Comparison of ENCODE assay signal across 8 cellular contexts in genomic region chr4:140373328-140374129, GRCh38. TPM values are rescaled to one million over a fixed set of nuclear protein-coding genes. Genes with fewer than 3 reads are reported as not detected.
DNase-seq lines count a peak whose midpoint lies in the region; ATAC-seq and TF ChIP-seq lines count a peak whose summit lies in the region.

SCOC (plus strand) TSS chr4:140373646; CDS start chr4:140379171, 5,525 bp downstream.

- no peaks in the 10 kb centered on the region for H3K9me3 Mint-ChIP-seq in central memory CD8-positive, alpha-beta T cell

- H3K4me3 Mint-ChIP-seq in central memory CD8-positive, alpha-beta T cell, result no peak within 1 kb of the TSS

- H3K27me3 ChIP-seq in AG04450 (ENCODE audit: control insufficient read depth, insufficient read depth, low read length), result no peaks in the 10 kb centered on the region

- peak; percentile 98 for DNase-seq in AG04450 (ENCODE audit: low read depth, low spot score)
- peak; percentile 97 for DNase-seq in NCI-H226
- peak; percentile 97 for DNase-seq in activated CD4-positive, CD25-positive, alpha-beta regulatory T cell treated with anti-CD3 and anti-CD28 coated beads, Interleukin-2, amount 50 U/mL, for 16 hours (ENCODE audit: low read depth, low spot score)
- DNase-seq in central memory CD8-positive, alpha-beta T cell (ENCODE audit: low spot score in 2 of 2), result peak; percentile 89 to 92
- peak; percentile 99 for DNase-seq in iris pigment epithelial cell (ENCODE audit: low read depth)
- DNase-seq in stimulated activated CD4-positive, alpha-beta T cell treated with anti-CD3 and anti-CD28 coated beads, Interleukin-12 subunit alpha, Interleukin-12 subunit beta, amount 100 ng/mL, for 24 hours (ENCODE audit: low read depth in 2 of 2), result peak; percentile 96 to 97

- ATAC-seq in GM18909 (IDR thresholded peaks at IDR 0.05; ENCODE audit: poor library complexity, unreplicated experiment) (peak; percentile 97), HG03175 (IDR thresholded peaks at IDR 0.05; ENCODE audit: unreplicated experiment) (peak; percentile 92)
- peak; percentile 94 for ATAC-seq in central memory CD8-positive, alpha-beta T cell (replicated peaks; ENCODE audit: extremely low read depth, poor library complexity, severe bottlenecking)

- no peaks in the 10 kb centered on the region for H3K9me3 ChIP-seq in AG04450 (ENCODE audit: control insufficient read depth, insufficient read depth, low read length)

- H3K4me1 Mint-ChIP-seq in central memory CD8-positive, alpha-beta T cell, result peaks cover 35% of the 10 kb centered on the region

- POLR2A ChIA-PET in AG04450 (lab: Yijun Ruan, JAX), result interaction anchor here (0.5 to 1.2 kb wide), 6 partner anchors 9 to 236 kb away, joined by 3 to 7 read pairs (median 3); partner anchors contain the start of gene ELMOD2

- no peaks in the 10 kb centered on the region for H3K36me3 Mint-ChIP-seq in central memory CD8-positive, alpha-beta T cell (ENCODE audit: insufficient read depth)

- H3K27ac ChIP-seq in AG04450 (ENCODE audit: low read depth, low read length), result peak within 1 kb of the TSS; percentile 77

- H3K27me3 Mint-ChIP-seq in central memory CD8-positive, alpha-beta T cell, result no peaks in the 10 kb centered on the region

- no peak within 1 kb of the TSS for H3K27ac Mint-ChIP-seq in central memory CD8-positive, alpha-beta T cell (ENCODE audit: low read depth)

- H3K4me3 ChIP-seq in AG04450 (ENCODE audit: low read depth, low read length), result peak within 1 kb of the TSS; percentile 75

- TF ChIP-seq CTCF in AG04450 (IDR thresholded peaks at IDR 0.05; ENCODE audit: low read depth, low read length), result no peak

- CTCF ChIA-PET in AG04450 (lab: Charles Lee), result interaction anchor here (0.6 to 4.3 kb wide), 6 partner anchors 12 to 236 kb away, joined by 3 to 29 read pairs (median 6); partner anchors contain the start of gene CLGN

RNA-seq across cellular contexts. Expression of gene SCOC, which starts in this region (rescaled TPM):
- polyA plus RNA-seq in AG04450 (2011; rRNA removed), result 39.1 and 62.4 TPM in 2 replicates
- polyA minus RNA-seq in AG04450 (2011; rRNA and poly(A)+ RNA removed), result 7.0 and 17.8 TPM in 2 replicates

Comparison
In these comparisons a context has a peak if more than half of its experiments do, and no peak if none do; other contexts are left out.
1. Peak in every context shown above with its lines: DNase-seq, ATAC-seq, H3K4me3 ChIP-seq and H3K27ac ChIP-seq.